In genomic region chr7:95526128-95526738, GRCh38 we compare ENCODE assay signal across 21 cellular contexts. TPM values are rescaled to one million over a fixed set of nuclear protein-coding genes. Genes with fewer than 3 reads are reported as not detected.
DNase-seq lines count a peak whose midpoint lies in the region; ATAC-seq and TF ChIP-seq lines count a peak whose summit lies in the region.
"Had no signal": no experiment of that assay in that cellular context is flagged by ENCODE, and none has a peak within 500 bp of the region (broad histone marks: within the 10 kb centered on the region; RNA-seq: fewer than 3 reads in every experiment).

No MANE protein-coding gene starts in this region.

- no peaks in the 10 kb centered on the region for H3K36me3 Mint-ChIP-seq in CD14-positive monocyte
- no peaks in the 10 kb centered on the region for H3K36me3 Mint-ChIP-seq in stimulated activated effector memory CD8-positive, alpha-beta T cell treated with anti-CD3 and anti-CD28 coated beads, Interleukin-12 subunit alpha, Interleukin-12 subunit beta, amount 100 ng/mL, for 72 hours
- H3K36me3 Mint-ChIP-seq: activated naive CD4-positive, alpha-beta T cell treated with anti-CD3 and anti-CD28 coated beads, Interleukin-2, amount 50 U/mL, for 24 hours; immature natural killer cell; memory B cell; naive thymus-derived CD4-positive, alpha-beta T cell had no signal

- DNase-seq in C1 segment of cervical spinal cord (lab: John Stamatoyannopoulos, UW) (peak in 10 of 14 donors; percentile 13 to 60 (median 58)), dermis blood vessel endothelial cell (peak; percentile 30), left kidney (ENCODE audit: low read depth, low spot score) (peak; percentile 36), renal cortical epithelial cell (ENCODE audit: low read depth) (peak; percentile 38), CD14-positive monocyte (ENCODE audit: low spot score) (no peak)
- DNase-seq in activated naive CD4-positive, alpha-beta T cell (lab: John Stamatoyannopoulos, UW) = no peak
- DNase-seq in stimulated activated effector memory CD8-positive, alpha-beta T cell treated with anti-CD3 and anti-CD28 coated beads, Interleukin-12 subunit alpha, Interleukin-12 subunit beta, amount 100 ng/mL, for 72 hours (ENCODE audit: low spot score in 2 of 2) = no peak
- DNase-seq in stimulated activated CD4-positive, alpha-beta T cell treated with anti-CD3 and anti-CD28 coated beads, Interleukin-4, amount 100 ng/mL, for 4 hours = no peak
- DNase-seq: GDM1; heart left ventricle; immature natural killer cell; naive thymus-derived CD4-positive, alpha-beta T cell; NCI-H1417; NCI-H510A; spleen; stimulated activated CD4-positive, alpha-beta T cell treated with anti-CD3 and anti-CD28 coated beads, Interleukin-4, amount 100 ng/mL, for 24 hours; stomach; T1000 had no signal

- no peak for ATAC-seq in stimulated activated effector memory CD8-positive, alpha-beta T cell treated with anti-CD3 and anti-CD28 coated beads, Interleukin-12 subunit alpha, Interleukin-12 subunit beta, amount 100 ng/mL, for 72 hours
- ATAC-seq: naive thymus-derived CD4-positive, alpha-beta T cell had no signal

- TF ChIP-seq CTCF in CD14-positive monocyte (IDR thresholded peaks at IDR 0.05) = no peak

- H3K27me3 Mint-ChIP-seq in CD14-positive monocyte (ENCODE audit: low read depth in 3 of 3) = peaks cover 0 to 7% (median 2%) of the 10 kb centered on the region in 3 donors
- H3K27me3 Mint-ChIP-seq: memory B cell had no signal

- intact Hi-C loops in CD14-positive monocyte (cut with micrococcal nuclease) = loop anchor here (5.0 kb wide), 1 partner anchor 161 kb away; no protein-coding TSS in a partner anchor

- H3K4me1 Mint-ChIP-seq in CD14-positive monocyte = peaks cover 8% of the 10 kb centered on the region
- H3K4me1 Mint-ChIP-seq in stimulated activated effector memory CD8-positive, alpha-beta T cell treated with anti-CD3 and anti-CD28 coated beads, Interleukin-12 subunit alpha, Interleukin-12 subunit beta, amount 100 ng/mL, for 72 hours = no peaks in the 10 kb centered on the region
- H3K4me1 Mint-ChIP-seq: activated naive CD4-positive, alpha-beta T cell treated with anti-CD3 and anti-CD28 coated beads, Interleukin-2, amount 50 U/mL, for 24 hours; immature natural killer cell; naive thymus-derived CD4-positive, alpha-beta T cell had no signal

- no peak overlapping the region for H3K4me3 Mint-ChIP-seq in CD14-positive monocyte
- H3K4me3 Mint-ChIP-seq in stimulated activated effector memory CD8-positive, alpha-beta T cell treated with anti-CD3 and anti-CD28 coated beads, Interleukin-12 subunit alpha, Interleukin-12 subunit beta, amount 100 ng/mL, for 72 hours = no peak overlapping the region
- H3K4me3 Mint-ChIP-seq: activated naive CD4-positive, alpha-beta T cell treated with anti-CD3 and anti-CD28 coated beads, Interleukin-2, amount 50 U/mL, for 24 hours; immature natural killer cell; memory B cell; naive thymus-derived CD4-positive, alpha-beta T cell had no signal

- H3K9me3 Mint-ChIP-seq in CD14-positive monocyte = no peaks in the 10 kb centered on the region
- H3K9me3 Mint-ChIP-seq in stimulated activated effector memory CD8-positive, alpha-beta T cell treated with anti-CD3 and anti-CD28 coated beads, Interleukin-12 subunit alpha, Interleukin-12 subunit beta, amount 100 ng/mL, for 72 hours = no peaks in the 10 kb centered on the region
- H3K9me3 Mint-ChIP-seq: activated naive CD4-positive, alpha-beta T cell treated with anti-CD3 and anti-CD28 coated beads, Interleukin-2, amount 50 U/mL, for 24 hours; immature natural killer cell; memory B cell; naive thymus-derived CD4-positive, alpha-beta T cell had no signal

- no peak overlapping the region for H3K27ac Mint-ChIP-seq in CD14-positive monocyte
- H3K27ac Mint-ChIP-seq in stimulated activated effector memory CD8-positive, alpha-beta T cell treated with anti-CD3 and anti-CD28 coated beads, Interleukin-12 subunit alpha, Interleukin-12 subunit beta, amount 100 ng/mL, for 72 hours = no peak overlapping the region
- H3K27ac Mint-ChIP-seq: activated naive CD4-positive, alpha-beta T cell treated with anti-CD3 and anti-CD28 coated beads, Interleukin-2, amount 50 U/mL, for 24 hours; immature natural killer cell; memory B cell; naive thymus-derived CD4-positive, alpha-beta T cell had no signal

RNA-seq across cellular contexts. Expression of gene ASB4, which starts 40.5 kb away (rescaled TPM):
- not detected in 2 replicates for total RNA-seq in dermis blood vessel endothelial cell
- not detected in 2 replicates for total RNA-seq in renal cortical epithelial cell
- not detected for polyA plus RNA-seq in CD14-positive monocyte
- total RNA-seq: activated CD8-positive, alpha-beta memory T cell treated with anti-CD3 and anti-CD28 coated beads for 36 hours; naive thymus-derived CD4-positive, alpha-beta T cell; spleen had no signal
- polyA plus RNA-seq: immature natural killer cell; naive thymus-derived CD4-positive, alpha-beta T cell had no signal

Comparison
In these comparisons a context has a peak if more than half of its experiments do, and no peak if none do; other contexts are left out.
1. DNase-seq: peak in C1 segment of cervical spinal cord (10 of 14), dermis blood vessel endothelial cell (single experiment), left kidney (single experiment) and renal cortical epithelial cell (single experiment); none in activated naive CD4-positive, alpha-beta T cell (0 of 4), CD14-positive monocyte (single experiment), stimulated activated effector memory CD8-positive, alpha-beta T cell treated with anti-CD3 and anti-CD28 coated beads, Interleukin-12 subunit alpha, Interleukin-12 subunit beta, amount 100 ng/mL, for 72 hours (0 of 2) and stimulated activated CD4-positive, alpha-beta T cell treated with anti-CD3 and anti-CD28 coated beads, Interleukin-4, amount 100 ng/mL, for 4 hours (0 of 2).